ENCODE assay signal across 23 cellular contexts in genomic region chr5:84642795-84643194, GRCh38.
DNase-seq lines count a peak whose midpoint lies in the region; ATAC-seq, FAIRE-seq and TF ChIP-seq lines count a peak whose summit lies in the region.
"Had no signal": no experiment of that assay in that cellular context is flagged by ENCODE, and none has a peak within 500 bp of the region (broad histone marks: within the 10 kb centered on the region; RNA-seq: fewer than 3 reads in every experiment).

No MANE protein-coding gene starts in this region.

- H3K36me3 ChIP-seq in RWPE2 (ENCODE audit: low read depth), result no peaks in the 10 kb centered on the region
- H3K36me3 ChIP-seq: gastroesophageal sphincter had no signal

- TF ChIP-seq CTCF in RWPE2 (IDR thresholded peaks at IDR 0.05; ENCODE audit: poor library complexity, severe bottlenecking), result no peak

- FAIRE-seq in H54 (lab: Jason Lieb, UNC), result peak; percentile 95
- FAIRE-seq: colon, G401.6 had no signal

- H3K9me3 ChIP-seq in RWPE2 (ENCODE audit: severe bottlenecking), result no peaks in the 10 kb centered on the region
- H3K9me3 ChIP-seq: Caco-2 had no signal

- no peaks in the 10 kb centered on the region for H3K4me1 ChIP-seq in RWPE2 (ENCODE audit: insufficient read depth, poor library complexity, severe bottlenecking)
- H3K4me1 ChIP-seq: Caco-2, gastroesophageal sphincter had no signal

- no peaks in the 10 kb centered on the region for H3K27me3 Mint-ChIP-seq in T-helper 2 cell treated with Interferon-gamma antibody and Interleukin-4, amounts not matched to agents 5 μg/mL and 100 μg/mL, for 36 hours (ENCODE audit: low read depth)
- H3K27me3 Mint-ChIP-seq: activated CD4-positive, alpha-beta T cell treated with anti-CD3 and anti-CD28 coated beads, Interleukin-2, amount 10 ng/mL, durations not matched to agents 7 days and 5 days; natural killer cell treated with Interleukin-12 subunit alpha and Interleukin-12 subunit beta and Interleukin-15 and Interleukin-18, amount 100 ng/mL, for 72 hours; T-cell had no signal

- H3K9me3 Mint-ChIP-seq in T-helper 2 cell treated with Interferon-gamma antibody and Interleukin-4, amounts not matched to agents 5 μg/mL and 100 μg/mL, for 36 hours, result no peaks in the 10 kb centered on the region
- H3K9me3 Mint-ChIP-seq: activated CD4-positive, alpha-beta T cell treated with anti-CD3 and anti-CD28 coated beads, Interleukin-2, amount 10 ng/mL, durations not matched to agents 7 days and 5 days; T-cell had no signal

- H3K27me3 ChIP-seq in RWPE2 (ENCODE audit: insufficient read depth, poor library complexity, severe bottlenecking), result no peaks in the 10 kb centered on the region
- H3K27me3 ChIP-seq: gastroesophageal sphincter had no signal

- no peak overlapping the region for H3K4me3 Mint-ChIP-seq in T-helper 2 cell treated with Interferon-gamma antibody and Interleukin-4, amounts not matched to agents 5 μg/mL and 100 μg/mL, for 36 hours
- H3K4me3 Mint-ChIP-seq: activated CD4-positive, alpha-beta T cell treated with anti-CD3 and anti-CD28 coated beads, Interleukin-2, amount 10 ng/mL, durations not matched to agents 7 days and 5 days; natural killer cell treated with Interleukin-12 subunit alpha and Interleukin-12 subunit beta and Interleukin-15 and Interleukin-18, amount 100 ng/mL, for 72 hours; T-cell had no signal

- DNase-seq in H54 (ENCODE audit: insufficient read length, low spot score) (peak; percentile 9), RWPE2 (ENCODE audit: low spot score) (no peak), dedifferentiated amniotic fluid mesenchymal stem cell (ENCODE audit: extremely low spot score) (peak; percentile 14), non-pigmented ciliary epithelial cell (ENCODE audit: low read depth) (peak; percentile 10), cerebellar cortex (ENCODE audit: low spot score) (no peak), cortex of kidney (lab: John Stamatoyannopoulos, UW) (no peak)
- no peak for DNase-seq in T-helper 2 cell treated with Interferon-gamma antibody and Interleukin-4, amounts not matched to agents 5 μg/mL and 100 μg/mL, for 36 hours (ENCODE audit: low spot score)
- DNase-seq: activated CD4-positive, alpha-beta T cell treated with anti-CD3 and anti-CD28 coated beads, Interleukin-2, amount 10 ng/mL, durations not matched to agents 7 days and 5 days; activated effector memory CD4-positive, alpha-beta T cell treated with Interleukin-2 at 50 U/mL for 16 hours; Caco-2; left colon; NCI-H187 treated with DMSO at 0.1 percent for 48 hours; stimulated activated CD4-positive, alpha-beta T cell treated with anti-CD3 and anti-CD28 coated beads, Interleukin-1b, Interleukin-23, amount 100 ng/mL, for 48 hours; stimulated activated naive CD4-positive, alpha-beta T cell treated with Interleukin-2 at 50 U/mL for 16 hours; T-cell; trophoblast cell had no signal

- H3K36me3 Mint-ChIP-seq in T-helper 2 cell treated with Interferon-gamma antibody and Interleukin-4, amounts not matched to agents 5 μg/mL and 100 μg/mL, for 36 hours (ENCODE audit: low read depth), result no peaks in the 10 kb centered on the region
- H3K36me3 Mint-ChIP-seq: natural killer cell treated with Interleukin-12 subunit alpha and Interleukin-12 subunit beta and Interleukin-15 and Interleukin-18, amount 100 ng/mL, for 72 hours; T-cell had no signal

- H3K4me3 ChIP-seq in RWPE2 (ENCODE audit: severe bottlenecking), result no peak overlapping the region
- H3K4me3 ChIP-seq: gastroesophageal sphincter had no signal

- peak; percentile 71 for ATAC-seq in RWPE2 (ENCODE audit: low read depth)
- ATAC-seq in GM18511 (IDR thresholded peaks at IDR 0.05; ENCODE audit: unreplicated experiment), result no peak
- ATAC-seq: gastroesophageal sphincter; HCT116; left colon; natural killer cell treated with Interleukin-12 subunit alpha and Interleukin-12 subunit beta and Interleukin-15 and Interleukin-18, amount 100 ng/mL, for 72 hours; Right ventricle myocardium inferior; T-cell had no signal

- no peak overlapping the region for H3K27ac ChIP-seq in RWPE2 (ENCODE audit: poor library complexity, severe bottlenecking)
- H3K27ac ChIP-seq: gastroesophageal sphincter had no signal

- no peak overlapping the region for H3K27ac Mint-ChIP-seq in T-helper 2 cell treated with Interferon-gamma antibody and Interleukin-4, amounts not matched to agents 5 μg/mL and 100 μg/mL, for 36 hours
- H3K27ac Mint-ChIP-seq: activated CD4-positive, alpha-beta T cell treated with anti-CD3 and anti-CD28 coated beads, Interleukin-2, amount 10 ng/mL, durations not matched to agents 7 days and 5 days; natural killer cell treated with Interleukin-12 subunit alpha and Interleukin-12 subunit beta and Interleukin-15 and Interleukin-18, amount 100 ng/mL, for 72 hours; T-cell had no signal

- no peaks in the 10 kb centered on the region for H3K4me1 Mint-ChIP-seq in T-helper 2 cell treated with Interferon-gamma antibody and Interleukin-4, amounts not matched to agents 5 μg/mL and 100 μg/mL, for 36 hours (ENCODE audit: low read depth)
- H3K4me1 Mint-ChIP-seq: activated CD4-positive, alpha-beta T cell treated with anti-CD3 and anti-CD28 coated beads, Interleukin-2, amount 10 ng/mL, durations not matched to agents 7 days and 5 days; T-cell had no signal

- no peak for TF ChIP-seq POLR2A in H54 (IDR thresholded peaks at IDR 0.05; ENCODE audit: low read depth, low read length)

Comparison
In these comparisons a context has a peak if more than half of its experiments do, and no peak if none do; other contexts are left out.
1. DNase-seq: peak in H54 (single experiment), dedifferentiated amniotic fluid mesenchymal stem cell (single experiment) and non-pigmented ciliary epithelial cell (single experiment); none in RWPE2 (single experiment), cerebellar cortex (single experiment), cortex of kidney (single experiment) and T-helper 2 cell treated with Interferon-gamma antibody and Interleukin-4, amounts not matched to agents 5 μg/mL and 100 μg/mL, for 36 hours (single experiment).